ENCODE assay signal across 1 cellular context in genomic region chr3:13619661-13620230, GRCh38.
TF ChIP-seq lines count a peak whose summit lies in the region.

No MANE protein-coding gene starts in this region.

TF ChIP-seq in HCT116, 20 proteins besides CTCF, POLR2A, EP300 and RAD21 (continued from another document):
- TF ChIP-seq REST (IDR thresholded peaks at IDR 0.05; ENCODE audit: low read depth) (no peak), CBX3 (IDR thresholded peaks at IDR 0.05; ENCODE audit: low read depth) (no peak), ELF1 (IDR thresholded peaks at IDR 0.05; ENCODE audit: borderline replicate concordance, low read depth) (no peak), CEBPB (IDR thresholded peaks at IDR 0.05; ENCODE audit: low read depth) (no peak), SRF (IDR thresholded peaks at IDR 0.05; ENCODE audit: low read depth) (no peak), FOSL1 (IDR thresholded peaks at IDR 0.05; ENCODE audit: low read depth) (no peak), YY1 (IDR thresholded peaks at IDR 0.05; ENCODE audit: extremely low read depth, insufficient replicate concordance, low read depth, low read length) (no peak), SIN3A (IDR thresholded peaks at IDR 0.05; ENCODE audit: low read depth) (no peak), ZBTB33 (IDR thresholded peaks at IDR 0.05; ENCODE audit: extremely low read depth, insufficient replicate concordance, low read length) (no peak)
TF ChIP-seq in HCT116: peak in this region for 0.
